10 cellular contexts compared by ENCODE assay signal in the genomic region with DNA sequence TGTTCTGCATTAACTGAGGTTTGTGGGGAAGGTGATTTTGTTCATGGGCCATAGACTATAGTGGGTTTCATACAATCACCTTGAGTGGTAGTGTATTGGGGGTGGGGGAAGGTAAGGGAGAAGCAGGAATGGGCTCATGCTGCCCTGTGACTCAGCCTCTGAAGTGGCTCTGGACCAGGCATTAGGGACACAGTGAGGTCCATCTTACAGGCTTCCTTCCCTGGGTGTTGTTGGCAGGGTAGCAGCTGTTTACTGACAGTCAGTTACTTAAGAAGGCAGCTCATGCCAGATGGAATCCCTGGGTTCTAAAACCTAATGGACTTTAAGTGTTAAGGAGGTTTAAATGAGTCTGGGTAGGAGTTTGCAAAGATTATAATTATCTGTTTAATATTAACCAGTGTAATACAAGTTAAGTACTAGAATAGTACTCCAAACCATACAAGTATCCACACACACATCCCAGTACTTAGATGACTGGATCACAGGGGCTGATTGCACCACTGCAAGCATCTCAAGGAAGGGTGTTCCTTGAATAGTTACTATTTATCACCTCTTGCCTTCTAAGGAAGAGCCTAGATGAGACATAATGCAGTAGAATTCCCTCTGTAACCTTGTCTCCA. TPM values are rescaled to one million over a fixed set of nuclear protein-coding genes. Genes with fewer than 3 reads are reported as not detected.
A peak's percentile ranks its signal among the peaks of the same experiment; 100 is the strongest.
DNase-seq lines count a peak whose midpoint lies in the region; ATAC-seq and TF ChIP-seq lines count a peak whose summit lies in the region.
"Had no signal": no experiment of that assay in that cellular context is flagged by ENCODE, and none has a peak within 500 bp of the region (broad histone marks: within the 10 kb centered on the region; RNA-seq: fewer than 3 reads in every experiment).

No MANE protein-coding gene starts in this region.

- ATAC-seq in GM21423 (IDR thresholded peaks at IDR 0.05; ENCODE audit: unreplicated experiment) = peak; percentile 56
- ATAC-seq in heart left ventricle = peak; percentile 24 to 68 (median 52)
- peak; percentile 36 for ATAC-seq in stimulated activated effector memory CD8-positive, alpha-beta T cell treated with anti-CD3 and anti-CD28 coated beads, Interleukin-12 subunit alpha, Interleukin-12 subunit beta, amount 100 ng/mL, for 72 hours
- ATAC-seq in activated CD4-positive, CD25-positive, alpha-beta regulatory T cell treated with anti-CD3 and anti-CD28 coated beads, Interleukin-2, amount 50 U/mL, for 24 hours = no peak
- ATAC-seq: activated CD8-positive, alpha-beta T cell treated with anti-CD3 and anti-CD28 coated beads for 36 hours had no signal

- H3K9me3 Mint-ChIP-seq in stimulated activated effector memory CD8-positive, alpha-beta T cell treated with anti-CD3 and anti-CD28 coated beads, Interleukin-12 subunit alpha, Interleukin-12 subunit beta, amount 100 ng/mL, for 72 hours = no peaks in the 10 kb centered on the region
- H3K9me3 Mint-ChIP-seq: activated CD8-positive, alpha-beta T cell treated with anti-CD3 and anti-CD28 coated beads for 36 hours had no signal

- peaks cover 48% of the 10 kb centered on the region for H3K4me1 Mint-ChIP-seq in stimulated activated effector memory CD8-positive, alpha-beta T cell treated with anti-CD3 and anti-CD28 coated beads, Interleukin-12 subunit alpha, Interleukin-12 subunit beta, amount 100 ng/mL, for 72 hours

- H3K4me3 Mint-ChIP-seq in stimulated activated effector memory CD8-positive, alpha-beta T cell treated with anti-CD3 and anti-CD28 coated beads, Interleukin-12 subunit alpha, Interleukin-12 subunit beta, amount 100 ng/mL, for 72 hours = no peak overlapping the region
- H3K4me3 Mint-ChIP-seq: activated CD8-positive, alpha-beta T cell treated with anti-CD3 and anti-CD28 coated beads for 36 hours had no signal

- H3K36me3 ChIP-seq in adrenal gland (replicated peaks in 1 of 2) = no peaks in the 10 kb centered on the region
- H3K36me3 ChIP-seq in heart left ventricle = peaks cover 0 to 35% (median 19%) of the 10 kb centered on the region in 9 donors
- H3K36me3 ChIP-seq in colonic mucosa = no peaks in the 10 kb centered on the region

- peaks cover 0 to 16% of the 10 kb centered on the region in 2 donors for H3K4me1 ChIP-seq in adrenal gland (replicated peaks in 1 of 2)
- H3K4me1 ChIP-seq in heart left ventricle = peaks cover 4 to 93% (median 46%) of the 10 kb centered on the region in 12 donors
- no peaks in the 10 kb centered on the region for H3K4me1 ChIP-seq in colonic mucosa

- TF ChIP-seq POLR2A in adrenal gland (IDR thresholded peaks at IDR 0.05) (no peak), heart left ventricle (IDR thresholded peaks at IDR 0.05) (no peak)

- H3K27ac Mint-ChIP-seq in stimulated activated effector memory CD8-positive, alpha-beta T cell treated with anti-CD3 and anti-CD28 coated beads, Interleukin-12 subunit alpha, Interleukin-12 subunit beta, amount 100 ng/mL, for 72 hours = peak overlapping the region; percentile 58
- H3K27ac Mint-ChIP-seq: activated CD8-positive, alpha-beta T cell treated with anti-CD3 and anti-CD28 coated beads for 36 hours had no signal

- peaks cover 28% of the 10 kb centered on the region for H3K36me3 Mint-ChIP-seq in stimulated activated effector memory CD8-positive, alpha-beta T cell treated with anti-CD3 and anti-CD28 coated beads, Interleukin-12 subunit alpha, Interleukin-12 subunit beta, amount 100 ng/mL, for 72 hours

- H3K4me3 ChIP-seq in adrenal gland (no peak overlapping the region), heart left ventricle (no peak overlapping the region), colonic mucosa (no peak overlapping the region)

- no peaks in the 10 kb centered on the region for H3K9me3 ChIP-seq in adrenal gland (replicated peaks in 1 of 3)
- no peaks in the 10 kb centered on the region for H3K9me3 ChIP-seq in heart left ventricle
- H3K9me3 ChIP-seq in colonic mucosa = no peaks in the 10 kb centered on the region

- H3K9ac ChIP-seq in colonic mucosa (ENCODE audit: low read depth in 2 of 2, low read length in 2 of 2) = no peak overlapping the region

- TF ChIP-seq CTCF in adrenal gland (IDR thresholded peaks at IDR 0.05) (no peak), heart left ventricle (IDR thresholded peaks at IDR 0.05) (no peak), colonic mucosa (IDR thresholded peaks at IDR 0.05) (no peak)

- H3K27ac ChIP-seq in adrenal gland = no peak overlapping the region
- H3K27ac ChIP-seq in heart left ventricle = peak overlapping the region in 11 of 12 donors; percentile 4 to 98 (median 35)
- no peak overlapping the region for H3K27ac ChIP-seq in colonic mucosa

- H3K27me3 ChIP-seq in adrenal gland = no peaks in the 10 kb centered on the region
- H3K27me3 ChIP-seq in heart left ventricle = no peaks in the 10 kb centered on the region
- no peaks in the 10 kb centered on the region for H3K27me3 ChIP-seq in colonic mucosa

- DNase-seq in adrenal gland (peak in 4 of 7 donors; percentile 33 to 50 (median 44)), heart left ventricle (peak in 2 of 5 donors; percentile 38 to 70), colonic mucosa (no peak), DMS153 treated with DMSO at 0.1 percent for 48 hours (lab: John Stamatoyannopoulos, UW; ENCODE audit: unreplicated experiment) (no peak)
- DNase-seq in stimulated activated effector memory CD8-positive, alpha-beta T cell treated with anti-CD3 and anti-CD28 coated beads, Interleukin-12 subunit alpha, Interleukin-12 subunit beta, amount 100 ng/mL, for 72 hours (ENCODE audit: low spot score in 2 of 2) = no peak
- DNase-seq: activated CD8-positive, alpha-beta T cell treated with anti-CD3 and anti-CD28 coated beads for 36 hours; NCI-H1694; SIG-M5 had no signal

- intact Hi-C loops in adrenal gland (cut with DNase I) (loop anchor here (10.0 kb wide), 1 partner anchor 107 kb away; no protein-coding TSS in a partner anchor), heart left ventricle (cut with DNase I) (no loop called here), colonic mucosa (cut with DNase I) (no loop called here)

RNA-seq across cellular contexts. Expression of a gene that starts 59.3 kb away (rescaled TPM):
- total RNA-seq in adrenal gland (100 to 1,000 TPM; 130 to 229 (median 185) TPM), heart left ventricle (100 to 1,000 TPM; 373 to 748 (median 549) TPM), colonic mucosa (100 to 1,000 TPM; 315 to 490 TPM)
- polyA plus RNA-seq in adrenal gland (100 to 1,000 TPM in 1 of 3 donors, 10 to 100 TPM in 2; 54.3 to 329 (median 81.6) TPM), heart left ventricle (100 to 1,000 TPM; 179 to 396 TPM)

Comparison
In these comparisons a context has a peak if more than half of its experiments do, and no peak if none do; other contexts are left out.
1. ATAC-seq: peak in GM21423 (single experiment), heart left ventricle (4 of 4) and stimulated activated effector memory CD8-positive, alpha-beta T cell treated with anti-CD3 and anti-CD28 coated beads, Interleukin-12 subunit alpha, Interleukin-12 subunit beta, amount 100 ng/mL, for 72 hours (single experiment); none in activated CD4-positive, CD25-positive, alpha-beta regulatory T cell treated with anti-CD3 and anti-CD28 coated beads, Interleukin-2, amount 50 U/mL, for 24 hours (0 of 2).
2. DNase-seq: peak in adrenal gland (4 of 7); none in stimulated activated effector memory CD8-positive, alpha-beta T cell treated with anti-CD3 and anti-CD28 coated beads, Interleukin-12 subunit alpha, Interleukin-12 subunit beta, amount 100 ng/mL, for 72 hours (0 of 2), colonic mucosa (single experiment) and DMS153 treated with DMSO at 0.1 percent for 48 hours (single experiment).
3. H3K27ac ChIP-seq: peak in heart left ventricle (11 of 12); none in adrenal gland (0 of 5) and colonic mucosa (single experiment).
4. intact Hi-C loops: an anchor here in adrenal gland (10.0 kb wide); none called in heart left ventricle and colonic mucosa.